ENCODE assay signal across 10 cellular contexts in the genomic region with DNA sequence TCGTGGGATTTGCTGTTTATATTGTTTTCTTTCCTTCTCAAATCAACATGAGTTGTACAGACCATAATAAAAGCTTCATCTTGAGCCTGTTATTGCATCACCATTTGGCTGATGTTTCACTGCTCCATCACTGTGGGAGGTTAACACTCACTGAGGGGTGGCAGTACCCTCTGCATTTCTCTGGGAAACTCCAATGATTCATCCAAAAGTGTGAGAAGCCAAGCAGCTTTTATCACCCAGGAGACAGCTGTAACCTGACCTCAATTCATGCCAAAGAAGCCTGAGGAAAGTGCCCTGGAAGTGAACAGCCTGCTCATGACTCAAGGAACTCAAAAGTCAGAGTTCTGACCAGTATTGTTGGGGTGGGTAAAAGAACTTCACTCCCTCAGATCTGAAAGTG.
DNase-seq lines count a peak whose midpoint lies in the region; ATAC-seq and TF ChIP-seq lines count a peak whose summit lies in the region.
"Had no signal": no experiment of that assay in that cellular context is flagged by ENCODE, and none has a peak within 500 bp of the region (broad histone marks: within the 10 kb centered on the region; RNA-seq: fewer than 3 reads in every experiment).

No MANE protein-coding gene starts in this region.

- H3K4me3 ChIP-seq in breast epithelium, result no peak overlapping the region
- H3K4me3 ChIP-seq in adrenal gland, result no peak overlapping the region
- no peak overlapping the region for H3K4me3 ChIP-seq in thymus (ENCODE audit: low read length)

- DNase-seq in MCF 10A (ENCODE audit: unreplicated experiment) (peak; percentile 97), breast epithelium (ENCODE audit: low spot score in 2 of 2) (no peak), adrenal gland (peak; percentile 23 to 81 (median 55)), iPS-NIHi11 (ENCODE audit: low spot score) (peak; percentile 37), posterior cingulate gyrus (no peak), NAMALWA (ENCODE audit: low spot score) (no peak)
- DNase-seq: DMS79 treated with DMSO at 0.1 percent for 48 hours, SIG-M5 had no signal

- no peaks in the 10 kb centered on the region for H3K36me3 Mint-ChIP-seq in MCF 10A (ENCODE audit: insufficient read depth, unreplicated experiment)

- no peak overlapping the region for H3K4me3 Mint-ChIP-seq in MCF 10A (ENCODE audit: unreplicated experiment)

- peaks cover 30% of the 10 kb centered on the region for H3K4me1 Mint-ChIP-seq in MCF 10A (ENCODE audit: insufficient read depth, unreplicated experiment)

- POLR2A ChIA-PET in MCF 10A (lab: Yijun Ruan, JAX), result interaction anchor here (0.7 kb wide), 1 partner anchor 109 kb away, joined by 5 read pairs; no protein-coding TSS in a partner anchor

- no peaks in the 10 kb centered on the region for H3K9me3 Mint-ChIP-seq in MCF 10A (ENCODE audit: unreplicated experiment)

- WGBS in adrenal gland, 4 donors, result 8 to 36% (median 15%) methylated on average over 1 of the region's 1 CpG
- WGBS in thymus, result 82% methylated on average over 1 of the region's 1 CpG

- TF ChIP-seq CTCF in MCF 10A (IDR thresholded peaks at IDR 0.05; ENCODE audit: unreplicated experiment), result no peak
- TF ChIP-seq CTCF in breast epithelium (IDR thresholded peaks at IDR 0.05), result no peak
- TF ChIP-seq CTCF in adrenal gland (IDR thresholded peaks at IDR 0.05), result no peak

- H3K27ac ChIP-seq in breast epithelium (no peak overlapping the region), adrenal gland (peak overlapping the region in 1 of 5 donors; percentile 48), thymus (ENCODE audit: low read depth) (peak overlapping the region; percentile 74)

- H3K27me3 ChIP-seq in breast epithelium (no peaks in the 10 kb centered on the region), adrenal gland (no peaks in the 10 kb centered on the region), thymus (ENCODE audit: control insufficient read depth, insufficient read depth) (no peaks in the 10 kb centered on the region)

- TF ChIP-seq POLR2A in breast epithelium (IDR thresholded peaks at IDR 0.05) (no peak), adrenal gland (IDR thresholded peaks at IDR 0.05) (no peak)

- no peaks in the 10 kb centered on the region for H3K27me3 Mint-ChIP-seq in MCF 10A (ENCODE audit: insufficient read depth, unreplicated experiment)

- intact Hi-C loops in MCF 10A (cut with micrococcal nuclease), result no loop called here
- intact Hi-C loops in breast epithelium (cut with DNase I; ENCODE audit: low total_unique reads), result no loop called here
- intact Hi-C loops in adrenal gland (cut with DNase I), result no loop called here
- intact Hi-C loops in posterior cingulate gyrus (cut with DNase I), result no loop called here

- ATAC-seq in HG02885 (IDR thresholded peaks at IDR 0.05; ENCODE audit: poor library complexity, unreplicated experiment), result no peak

- H3K27ac Mint-ChIP-seq in MCF 10A (ENCODE audit: low read depth, unreplicated experiment), result peak overlapping the region; percentile 29

- H3K4me1 ChIP-seq in breast epithelium (no peaks in the 10 kb centered on the region), adrenal gland (replicated peaks in 1 of 2) (peaks cover 5 to 24% of the 10 kb centered on the region in 2 donors), thymus (ENCODE audit: control insufficient read depth, insufficient read depth, low read length) (no peaks in the 10 kb centered on the region)

- H3K9me3 ChIP-seq in breast epithelium, result no peaks in the 10 kb centered on the region
- no peaks in the 10 kb centered on the region for H3K9me3 ChIP-seq in adrenal gland (replicated peaks in 1 of 3)
- no peaks in the 10 kb centered on the region for H3K9me3 ChIP-seq in thymus (ENCODE audit: control insufficient read depth)

- H3K36me3 ChIP-seq in breast epithelium, result no peaks in the 10 kb centered on the region
- no peaks in the 10 kb centered on the region for H3K36me3 ChIP-seq in adrenal gland (replicated peaks in 1 of 2)
- H3K36me3 ChIP-seq in thymus (ENCODE audit: control insufficient read depth, insufficient read depth), result no peaks in the 10 kb centered on the region

- CTCF ChIA-PET in MCF 10A (lab: Yijun Ruan, JAX), result interaction anchor here (0.5 to 0.6 kb wide), 2 partner anchors 169 to 649 kb away, joined by 3 read pairs; no protein-coding TSS in a partner anchor

- BruUV-seq in MCF 10A (replicated peaks; lab: Mats Ljungman, UMichigan), result no TSS peak

Comparison
In these comparisons a context has a peak if more than half of its experiments do, and no peak if none do; other contexts are left out.
1. DNase-seq: peak in MCF 10A (single experiment), adrenal gland (7 of 7) and iPS-NIHi11 (single experiment); none in breast epithelium (0 of 2), posterior cingulate gyrus (0 of 10) and NAMALWA (single experiment).